ENCODE assay signal across 8 cellular contexts in genomic region chr3:121883507-121883906, GRCh38. TPM values are rescaled to one million over a fixed set of nuclear protein-coding genes. Genes with fewer than 3 reads are reported as not detected.
A peak's percentile ranks its signal among the peaks of the same experiment; 100 is the strongest.
DNase-seq lines count a peak whose midpoint lies in the region; ATAC-seq and TF ChIP-seq lines count a peak whose summit lies in the region.

No MANE protein-coding gene starts in this region.

- TF ChIP-seq RAD21 in liver (IDR thresholded peaks at IDR 0.05) = peak in 1 of 2 donors; percentile 12

- peak; percentile 36 for DNase-seq in D341Med (ENCODE audit: low spot score)
- peak; percentile 5 for DNase-seq in HFFc6
- DNase-seq in WERI-Rb-1 = peak; percentile 18
- DNase-seq in NCI-H2227 (lab: John Stamatoyannopoulos, UW; ENCODE audit: unreplicated experiment) = no peak
- DNase-seq in MV-4-11 (lab: John Stamatoyannopoulos, UW) = no peak
- DNase-seq in pons (ENCODE audit: low spot score) = no peak

- H3K27me3 ChIP-seq in WERI-Rb-1 (ENCODE audit: insufficient read depth, low read depth, severe bottlenecking) (no peaks in the 10 kb centered on the region), liver (ENCODE audit: control insufficient read depth in 4 of 4, insufficient read depth in 4 of 4, low read length in 3 of 4) (no peaks in the 10 kb centered on the region)

- H3K4me3 ChIP-seq in WERI-Rb-1 (ENCODE audit: low read depth, low read length) (no peak overlapping the region), liver (ENCODE audit: low read depth in 1 of 3, low read length in 3 of 3) (no peak overlapping the region)

- H3K9me3 ChIP-seq in WERI-Rb-1 (ENCODE audit: severe bottlenecking) = no peaks in the 10 kb centered on the region
- no peaks in the 10 kb centered on the region for H3K9me3 ChIP-seq in liver (ENCODE audit: control insufficient read depth in 4 of 4, low read length in 3 of 4)

- H3K36me3 Mint-ChIP-seq in HFFc6 (ENCODE audit: low read depth) = no peaks in the 10 kb centered on the region

- H3K4me3 Mint-ChIP-seq in HFFc6 = no peak overlapping the region

- TF ChIP-seq CTCF in HFFc6 (IDR thresholded peaks at IDR 0.05) = peak; percentile 68
- TF ChIP-seq CTCF in WERI-Rb-1 (IDR thresholded peaks at IDR 0.05; ENCODE audit: low read depth, low read length) = no peak; the same call in 1 of the 2 replicates
- TF ChIP-seq CTCF in liver (IDR thresholded peaks at IDR 0.05; ENCODE audit: low read depth, low read length, missing input control) = peak; percentile 12

- no peak overlapping the region for H3K27ac Mint-ChIP-seq in HFFc6

- no peaks in the 10 kb centered on the region for H3K36me3 ChIP-seq in WERI-Rb-1
- no peaks in the 10 kb centered on the region for H3K36me3 ChIP-seq in liver (ENCODE audit: control insufficient read depth in 4 of 4, insufficient read depth in 3 of 4, low read depth in 1 of 4, low read length in 3 of 4)

- H3K9me3 Mint-ChIP-seq in HFFc6 = no peaks in the 10 kb centered on the region

- no peaks in the 10 kb centered on the region for H3K27me3 Mint-ChIP-seq in HFFc6 (ENCODE audit: insufficient read depth)

- peaks cover 11% of the 10 kb centered on the region for H3K4me1 Mint-ChIP-seq in HFFc6 (ENCODE audit: low read depth)

- ATAC-seq in GM19324 (IDR thresholded peaks at IDR 0.05; ENCODE audit: low FRiP score, unreplicated experiment) = no peak

- H3K4me1 ChIP-seq in liver (ENCODE audit: control insufficient read depth in 4 of 4, insufficient read depth in 4 of 4, low read length in 3 of 4) = no peaks in the 10 kb centered on the region

- whole genome bisulfite sequencing in liver = 36% methylated on average over 1 of the region's 1 CpG

- H3K9ac ChIP-seq in liver (ENCODE audit: low read depth in 1 of 2, low read length in 2 of 2) = no peak overlapping the region

- H3K27ac ChIP-seq in WERI-Rb-1 = no peak overlapping the region
- no peak overlapping the region for H3K27ac ChIP-seq in liver (ENCODE audit: low read depth in 1 of 2, low read length in 2 of 2)

TF ChIP-seq in liver, 16 proteins besides CTCF, POLR2A, EP300 and RAD21:
- TF ChIP-seq REST (IDR thresholded peaks at IDR 0.05) (no peak), HNF4A (conservative IDR thresholded peaks at IDR 0.05) (no peak), ATF3 (IDR thresholded peaks at IDR 0.05) (no peak), NR2F2 (IDR thresholded peaks at IDR 0.05) (no peak), FOXA2 (IDR thresholded peaks at IDR 0.05) (no peak), EGR1 (IDR thresholded peaks at IDR 0.05; ENCODE audit: low read depth in 2 of 2) (no peak), ZBTB33 (IDR thresholded peaks at IDR 0.05) (no peak), TAF1 (conservative IDR thresholded peaks at IDR 0.05) (no peak), YY1 (IDR thresholded peaks at IDR 0.05) (no peak), FOXA1 (IDR thresholded peaks at IDR 0.05) (no peak), JUND (IDR thresholded peaks at IDR 0.05) (no peak), GABPA (IDR thresholded peaks at IDR 0.05 in 1 of 2, conservative IDR thresholded peaks at IDR 0.05 in 1 of 2) (no peak), HNF4G (IDR thresholded peaks at IDR 0.05) (no peak)
TF ChIP-seq in liver: peak in this region for 0.

RNA-seq across cellular contexts. Expression of gene SLC15A2, which starts 10.7 kb away (rescaled TPM):
- under 1 TPM in 5 of 6 experiments, not detected in 1; 0.09 to 0.35 (median 0.14) TPM for total RNA-seq in HFFc6 (2021; fragmentation: NEBNext Ultra II Directional; extraction: Animal tissue kit (Norgen Biotek cat#: 25700))
- 1 to 10 TPM in 1 of 2 donors, under 1 TPM in 1; 0.79 to 2.3 TPM for total RNA-seq in liver
- polyA plus RNA-seq in liver = under 1 TPM; 0.20 to 0.32 TPM

RNA-seq across cellular contexts. Expression of gene EAF2, which starts 48.5 kb away (rescaled TPM):
- 1 to 10 TPM; 1.4 to 1.8 (median 1.7) TPM for total RNA-seq in HFFc6 (2021; fragmentation: NEBNext Ultra II Directional; extraction: Animal tissue kit (Norgen Biotek cat#: 25700))
- 1 to 10 TPM; 5.7 to 6.6 TPM for total RNA-seq in liver
- 1 to 10 TPM; 1.5 to 4.8 TPM for polyA plus RNA-seq in liver

RNA-seq across cellular contexts. Expression of gene IQCB1, which starts 48.6 kb away (rescaled TPM):
- total RNA-seq in HFFc6 (2021; fragmentation: NEBNext Ultra II Directional; extraction: Animal tissue kit (Norgen Biotek cat#: 25700)) = 10 to 100 TPM in 4 of 6 experiments, 1 to 10 TPM in 2; 8.4 to 11.9 (median 10.1) TPM
- 10 to 100 TPM; 13.1 to 14.0 TPM for total RNA-seq in liver
- 1 to 10 TPM; 2.8 to 5.7 TPM for polyA plus RNA-seq in liver

Comparison
In these comparisons a context has a peak if more than half of its experiments do, and no peak if none do; other contexts are left out.
1. DNase-seq: peak in D341Med (single experiment), HFFc6 (single experiment) and WERI-Rb-1 (single experiment); none in NCI-H2227 (single experiment), MV-4-11 (single experiment) and pons (single experiment).